ENCODE assay signal across 17 cellular contexts in genomic region chr22:31812977-31813605, GRCh38.
"Had no signal": no experiment of that assay in that cellular context is flagged by ENCODE, and none has a peak within 500 bp of the region (broad histone marks: within the 10 kb centered on the region; RNA-seq: fewer than 3 reads in every experiment).

No MANE protein-coding gene starts in this region.

- H3K9me3 ChIP-seq: left ventricle myocardium inferior, psoas muscle, transverse colon had no signal

- DNase-seq: activated CD4-positive, alpha-beta T cell treated with anti-CD3 and anti-CD28 coated beads for 36 hours; activated CD8-positive, alpha-beta memory T cell treated with anti-CD3 and anti-CD28 coated beads, Interleukin-2, amount 50 U/mL, for 4 hours; activated CD8-positive, alpha-beta T cell treated with anti-CD3 and anti-CD28 coated beads for 36 hours; activated T-cell treated with anti-CD3 and anti-CD28 coated beads, Interleukin-2, amount 50 U/mL, for 72 hours; foreskin melanocyte; head of caudate nucleus; islet precursor cell; left ventricle myocardium inferior; mesenchymal stem cell; occipital lobe; psoas muscle; stimulated activated CD4-positive, alpha-beta T cell treated with anti-CD3 and anti-CD28 coated beads, Interleukin-2, amount 100 ng/mL, for 24 hours; stimulated activated naive CD4-positive, alpha-beta T cell; substantia nigra; transverse colon had no signal

- H3K4me3 ChIP-seq: cardiac muscle cell, left ventricle myocardium inferior, psoas muscle, transverse colon had no signal

- H3K27ac ChIP-seq: cardiac muscle cell, left ventricle myocardium inferior, psoas muscle, transverse colon had no signal

- H3K4me1 ChIP-seq: left ventricle myocardium inferior, psoas muscle had no signal

- H3K27me3 ChIP-seq: cardiac muscle cell, transverse colon had no signal

- ATAC-seq: activated CD4-positive, alpha-beta T cell treated with anti-CD3 and anti-CD28 coated beads for 36 hours; activated CD8-positive, alpha-beta T cell treated with anti-CD3 and anti-CD28 coated beads for 36 hours; activated T-cell treated with anti-CD3 and anti-CD28 coated beads, Interleukin-2, amount 50 U/mL, for 72 hours; psoas muscle; sciatic nerve had no signal
